20 cellular contexts compared by ENCODE assay signal in the genomic region with DNA sequence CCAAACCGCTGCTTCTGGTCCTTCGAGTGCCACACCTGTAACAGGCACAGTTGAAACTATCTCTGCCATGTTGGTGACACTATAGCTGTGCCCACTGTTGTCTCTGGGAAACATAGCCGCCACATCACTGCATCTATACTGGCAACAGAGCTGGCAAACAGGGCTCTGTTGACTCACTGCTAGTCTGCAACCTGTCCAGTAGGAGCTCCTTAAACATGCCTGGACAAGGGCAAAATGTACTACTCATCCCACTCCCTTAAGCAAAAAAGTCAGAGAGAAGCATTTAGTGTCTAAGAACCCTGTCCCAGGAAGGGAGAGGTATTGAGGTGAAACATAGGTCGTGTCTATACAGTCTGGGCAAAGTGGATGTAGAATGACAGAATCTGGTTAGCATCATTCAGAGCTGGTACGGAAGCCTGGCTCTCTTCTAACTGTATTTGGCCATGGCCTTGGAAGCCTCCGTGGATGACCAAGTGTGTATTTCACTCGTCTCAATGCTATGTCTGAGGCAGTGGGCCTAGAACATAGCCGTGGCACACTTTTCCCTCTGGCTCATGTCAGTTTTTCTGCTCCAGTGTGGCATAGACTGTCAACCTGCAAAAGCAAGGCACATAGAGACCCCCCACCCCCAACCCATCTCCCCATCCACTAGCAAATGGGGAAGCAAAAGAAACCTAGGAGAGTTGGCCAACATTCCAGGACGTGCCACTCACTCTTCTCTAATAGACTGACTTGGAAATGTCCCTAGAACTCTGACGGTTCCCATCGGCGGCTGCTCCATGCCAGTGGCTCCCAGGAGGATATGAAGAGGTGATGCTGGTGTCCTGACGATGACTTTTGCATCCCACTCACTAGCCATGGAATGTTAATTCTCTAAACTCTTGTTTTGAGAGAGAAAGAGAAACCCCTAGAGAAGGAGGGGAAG. TPM values are rescaled to one million over a fixed set of nuclear protein-coding genes. Genes with fewer than 3 reads are reported as not detected.
A peak's percentile ranks its signal among the peaks of the same experiment; 100 is the strongest.
DNase-seq lines count a peak whose midpoint lies in the region; ATAC-seq, FAIRE-seq and TF ChIP-seq lines count a peak whose summit lies in the region.
"Had no signal": no experiment of that assay in that cellular context is flagged by ENCODE, and none has a peak within 500 bp of the region (broad histone marks: within the 10 kb centered on the region; RNA-seq: fewer than 3 reads in every experiment).

No MANE protein-coding gene starts in this region.

- no peaks in the 10 kb centered on the region for H3K27me3 Mint-ChIP-seq in activated naive CD4-positive, alpha-beta T cell treated with anti-CD3 and anti-CD28 coated beads, Interleukin-2, amount 50 U/mL, for 24 hours
- H3K27me3 Mint-ChIP-seq in nephron (ENCODE audit: low read depth) = no peaks in the 10 kb centered on the region

- no peaks in the 10 kb centered on the region for H4K20me1 ChIP-seq in mammary epithelial cell (ENCODE audit: insufficient read depth, low read length)

- no peaks in the 10 kb centered on the region for H3K79me2 ChIP-seq in mammary epithelial cell (ENCODE audit: insufficient read depth, low read length)

- intact Hi-C loops in mammary epithelial cell (cut with micrococcal nuclease) (loop anchor here (5.0 kb wide), 1 partner anchor 69 kb away; a partner anchor contains a TSS), left cardiac atrium (cut with DNase I) (no loop called here)

- TF ChIP-seq CTCF in mammary epithelial cell (conservative IDR thresholded peaks at IDR 0.05 in 1 of 2, IDR thresholded peaks at IDR 0.05 in 1 of 2; ENCODE audit: extremely low read depth in 1 of 2, insufficient read depth in 1 of 2, low read depth in 1 of 2, low read length in 2 of 2) (peak in 1 of 2 donors; percentile 24), nephron (IDR thresholded peaks at IDR 0.05; ENCODE audit: unreplicated experiment in 3 of 3) (no peak)

- H3K4me1 ChIP-seq in mammary epithelial cell (ENCODE audit: insufficient read depth, low read length) = peaks cover 42% of the 10 kb centered on the region
- H3K4me1 ChIP-seq: A549 had no signal

- 22% methylated on average over 13 of the region's 13 CpGs for WGBS in mammary epithelial cell (ENCODE audit: low coverage, missing lambda C conversion rate)

- FAIRE-seq in urothelium cell line (lab: Jason Lieb, UNC) = peak; percentile 5
- FAIRE-seq: A549 had no signal

- H3K4me3 Mint-ChIP-seq in activated naive CD4-positive, alpha-beta T cell treated with anti-CD3 and anti-CD28 coated beads, Interleukin-2, amount 50 U/mL, for 24 hours = no peak overlapping the region
- H3K4me3 Mint-ChIP-seq in nephron = no peak overlapping the region
- H3K4me3 Mint-ChIP-seq: activated T-helper 1 cell treated with anti-CD3 and anti-CD28 coated beads, Interleukin-12 subunit alpha, Interleukin-12 subunit beta, Interleukin-2, Interleukin-4 antibody, amounts not matched to agents 30 ng/mL and 10 ng/mL and 1 ng/mL, durations not matched to agents 14 hours and 24 hours and 36 hours; endodermal cell had no signal

- H3K36me3 ChIP-seq in mammary epithelial cell (ENCODE audit: insufficient read depth, low read length) = peaks cover 12% of the 10 kb centered on the region

- in situ Hi-C loops in mammary epithelial cell (cut with MboI; ENCODE audit: low sequenced_read_pairs in 2 of 2) = no loop called here

- no peak overlapping the region for H3K4me3 ChIP-seq in mammary epithelial cell (replicated peaks in 1 of 3; ENCODE audit: insufficient read depth in 1 of 3, low read depth in 2 of 3, low read length in 3 of 3)
- H3K4me3 ChIP-seq: A549 had no signal

- peak overlapping the region; percentile 24 for H3K9ac ChIP-seq in mammary epithelial cell (ENCODE audit: insufficient read depth, low read length)

- H3K27ac ChIP-seq in mammary epithelial cell (ENCODE audit: insufficient read depth, low read depth, low read length) = peak overlapping the region; percentile 75
- H3K27ac ChIP-seq: A549 had no signal

- no peak for ATAC-seq in GM21786 (IDR thresholded peaks at IDR 0.05; ENCODE audit: unreplicated experiment)
- no peak for ATAC-seq in left cardiac atrium
- ATAC-seq: A549 had no signal

- H3K4me1 Mint-ChIP-seq in activated naive CD4-positive, alpha-beta T cell treated with anti-CD3 and anti-CD28 coated beads, Interleukin-2, amount 50 U/mL, for 24 hours = no peaks in the 10 kb centered on the region
- peaks cover 34% of the 10 kb centered on the region for H3K4me1 Mint-ChIP-seq in nephron
- H3K4me1 Mint-ChIP-seq: endodermal cell had no signal

- H2AFZ ChIP-seq in mammary epithelial cell (ENCODE audit: low read depth, low read length) = no peak overlapping the region

- peak overlapping the region; percentile 62 for H3K27ac Mint-ChIP-seq in activated naive CD4-positive, alpha-beta T cell treated with anti-CD3 and anti-CD28 coated beads, Interleukin-2, amount 50 U/mL, for 24 hours
- H3K27ac Mint-ChIP-seq in nephron = peak overlapping the region in 2 of 3 experiments; percentile 55 to 96
- H3K27ac Mint-ChIP-seq: activated T-helper 1 cell treated with anti-CD3 and anti-CD28 coated beads, Interleukin-12 subunit alpha, Interleukin-12 subunit beta, Interleukin-2, Interleukin-4 antibody, amounts not matched to agents 30 ng/mL and 10 ng/mL and 1 ng/mL, durations not matched to agents 14 hours and 24 hours and 36 hours; endodermal cell had no signal

- DNase-seq in activated naive CD4-positive, alpha-beta T cell treated with anti-CD3 and anti-CD28 coated beads, Interleukin-2, amount 50 U/mL, for 16 hours = no peak
- DNase-seq in mammary epithelial cell (peak; percentile 97), urothelium cell line (ENCODE audit: low spot score) (no peak), left cardiac atrium (no peak), cerebellar nuclear complex (lab: John Stamatoyannopoulos, UW) (no peak)
- DNase-seq: endodermal cell, GDM1, H7, KG1, NCI-H1417, NCI-H226, occipital lobe, SHP77 treated with DMSO at 0.1 percent for 48 hours, substantia nigra, T1000 had no signal

- CTCF ChIA-PET in mammary epithelial cell (lab: Charles Lee; ENCODE audit: low non-redundant PET) = interaction anchor here (0.6 to 0.8 kb wide), 2 partner anchors 287 to 1917 kb away, joined by 5 to 10 read pairs; a partner anchor contains a TSS

- H3K4me2 ChIP-seq in mammary epithelial cell (ENCODE audit: insufficient read depth, low read depth, low read length) = peak overlapping the region; percentile 31
- H3K4me2 ChIP-seq: A549 had no signal

- dilution Hi-C loops in mammary epithelial cell (cut with HindIII; ENCODE audit: low sequenced_read_pairs) = loop anchor here (5.0 kb wide), 1 partner anchor 184 kb away; no protein-coding TSS in a partner anchor

- H3K27me3 ChIP-seq in mammary epithelial cell (ENCODE audit: insufficient read depth, low read length) = no peaks in the 10 kb centered on the region

- BruUV-seq in mammary epithelial cell (replicated peaks; lab: Mats Ljungman, UMichigan) = no TSS peak

- H3K9me3 ChIP-seq in mammary epithelial cell (replicated peaks; ENCODE audit: insufficient read depth, low read length) = no peaks in the 10 kb centered on the region
- H3K9me3 ChIP-seq: A549 had no signal

- H3K36me3 Mint-ChIP-seq in activated naive CD4-positive, alpha-beta T cell treated with anti-CD3 and anti-CD28 coated beads, Interleukin-2, amount 50 U/mL, for 24 hours = peaks cover 6% of the 10 kb centered on the region
- H3K36me3 Mint-ChIP-seq in nephron (ENCODE audit: low read depth) = peaks cover 44% of the 10 kb centered on the region

- no peaks in the 10 kb centered on the region for H3K9me3 Mint-ChIP-seq in activated naive CD4-positive, alpha-beta T cell treated with anti-CD3 and anti-CD28 coated beads, Interleukin-2, amount 50 U/mL, for 24 hours
- H3K9me3 Mint-ChIP-seq in nephron = no peaks in the 10 kb centered on the region
- H3K9me3 Mint-ChIP-seq: activated T-helper 1 cell treated with anti-CD3 and anti-CD28 coated beads, Interleukin-12 subunit alpha, Interleukin-12 subunit beta, Interleukin-2, Interleukin-4 antibody, amounts not matched to agents 30 ng/mL and 10 ng/mL and 1 ng/mL, durations not matched to agents 14 hours and 24 hours and 36 hours; endodermal cell had no signal

RNA-seq across cellular contexts. Expression of a gene that starts 21.4 kb away (rescaled TPM):
- 10 to 100 TPM; 53.7 to 67.8 TPM for total RNA-seq in mammary epithelial cell
- polyA plus RNA-seq in mammary epithelial cell = 31.7 TPM
- 32.4 TPM for polyA minus RNA-seq in mammary epithelial cell
- 10 to 100 TPM; 25.2 to 40.8 TPM for total RNA-seq in left cardiac atrium
